8 cellular contexts compared by ENCODE assay signal in the genomic region with DNA sequence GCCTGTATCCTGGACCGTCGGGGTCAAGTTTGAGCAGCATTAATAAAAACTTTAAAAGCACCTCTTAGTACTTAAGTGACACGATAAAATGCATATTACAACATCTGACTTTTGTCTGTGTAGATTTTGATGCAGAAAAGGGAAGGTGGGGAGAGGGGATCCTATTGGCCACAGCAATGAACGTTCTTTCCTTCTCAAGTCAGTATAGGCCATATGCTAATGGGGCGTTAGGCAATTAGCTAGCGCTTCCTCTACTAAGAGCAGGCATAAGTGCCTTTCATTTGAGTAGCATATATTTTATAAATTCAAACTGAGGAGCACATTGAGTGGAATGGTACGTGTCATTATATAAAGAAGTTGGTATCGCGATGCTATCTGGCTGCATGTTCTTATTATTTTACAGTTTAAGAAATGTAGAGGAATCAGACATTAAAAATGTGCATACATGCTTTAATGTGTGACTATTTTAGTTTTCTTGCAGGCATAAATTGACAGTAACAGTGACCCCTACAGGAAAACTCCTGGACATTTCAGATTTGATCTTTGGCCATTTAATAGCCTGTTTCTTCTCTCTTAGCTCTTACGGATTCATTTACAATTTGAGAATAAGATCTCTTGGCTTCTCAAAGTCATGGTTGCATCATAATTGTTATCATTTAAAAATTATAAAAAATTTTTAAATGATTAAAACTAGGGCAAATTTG. TPM values are rescaled to one million over a fixed set of nuclear protein-coding genes. Genes with fewer than 3 reads are reported as not detected.
A peak's percentile ranks its signal among the peaks of the same experiment; 100 is the strongest.
DNase-seq lines count a peak whose midpoint lies in the region; TF ChIP-seq lines count a peak whose summit lies in the region.

No MANE protein-coding gene starts in this region.

- BruUV-seq in Calu3 (replicated peaks; lab: Mats Ljungman, UMichigan): no TSS peak

- H3K27me3 ChIP-seq in mucosa of rectum (ENCODE audit: control insufficient read depth in 2 of 2, insufficient read depth in 2 of 2, low read length in 2 of 2): peaks cover 0 to 5% of the 10 kb centered on the region in 2 donors

- H3K27ac Mint-ChIP-seq in Calu3 (ENCODE audit: unreplicated experiment): no peak overlapping the region
- no peak overlapping the region for H3K27ac Mint-ChIP-seq in dendritic cell treated with granulocyte-macrophage colony-stimulating factor and Interleukin-4, amounts not matched to agents 40 ng/mL and 50 ng/mL, for 4 days

- no peaks in the 10 kb centered on the region for H3K4me1 Mint-ChIP-seq in Calu3 (ENCODE audit: low read depth, unreplicated experiment)
- H3K4me1 Mint-ChIP-seq in dendritic cell treated with granulocyte-macrophage colony-stimulating factor and Interleukin-4, amounts not matched to agents 40 ng/mL and 50 ng/mL, for 4 days (ENCODE audit: low read depth): peaks cover 22% of the 10 kb centered on the region

- no peak for TF ChIP-seq CTCF in Calu3 (IDR thresholded peaks at IDR 0.05; ENCODE audit: unreplicated experiment)

- DNase-seq in Calu3: no peak
- DNase-seq in NCI-H2029 (lab: John Stamatoyannopoulos, UW): peak; percentile 63
- DNase-seq in effector CD4-positive, alpha-beta T cell: no peak
- DNase-seq in D341Med (ENCODE audit: low spot score): no peak
- DNase-seq in globus pallidus (ENCODE audit: low spot score): no peak
- DNase-seq in activated CD4-positive, alpha-beta T cell treated with anti-CD3 and anti-CD28 coated beads for 1 hour: no peak

- no peaks in the 10 kb centered on the region for H3K9me3 ChIP-seq in mucosa of rectum (ENCODE audit: control insufficient read depth in 2 of 2, low read length in 2 of 2)

- peak overlapping the region; percentile 66 to 78 for H3K4me3 ChIP-seq in mucosa of rectum (ENCODE audit: low read length in 2 of 2)

- peak overlapping the region; percentile 77 for H3K4me3 Mint-ChIP-seq in Calu3 (ENCODE audit: low read depth, unreplicated experiment)
- H3K4me3 Mint-ChIP-seq in dendritic cell treated with granulocyte-macrophage colony-stimulating factor and Interleukin-4, amounts not matched to agents 40 ng/mL and 50 ng/mL, for 4 days: peak overlapping the region; percentile 71

- H3K9ac ChIP-seq in mucosa of rectum (ENCODE audit: low read depth in 1 of 2, low read length in 2 of 2): peak overlapping the region in 1 of 2 donors; percentile 83

- H3K9me3 Mint-ChIP-seq in Calu3 (ENCODE audit: low read depth, unreplicated experiment): no peaks in the 10 kb centered on the region
- no peaks in the 10 kb centered on the region for H3K9me3 Mint-ChIP-seq in dendritic cell treated with granulocyte-macrophage colony-stimulating factor and Interleukin-4, amounts not matched to agents 40 ng/mL and 50 ng/mL, for 4 days

- H3K27ac ChIP-seq in mucosa of rectum (ENCODE audit: low read depth in 2 of 2, low read length in 2 of 2): peak overlapping the region; percentile 72 to 80

- no peaks in the 10 kb centered on the region for H3K36me3 ChIP-seq in mucosa of rectum (ENCODE audit: control insufficient read depth in 2 of 2, insufficient read depth in 2 of 2, low read length in 2 of 2)

- intact Hi-C loops in Calu3 (cut with micrococcal nuclease; ENCODE audit: unreplicated experiment): loop anchor here (5.0 kb wide), 3 partner anchors 62 to 192 kb away; no protein-coding TSS in a partner anchor
- intact Hi-C loops in dendritic cell treated with granulocyte-macrophage colony-stimulating factor and Interleukin-4, amounts not matched to agents 40 ng/mL and 50 ng/mL, for 4 days (cut with micrococcal nuclease): no loop called here

- H3K27me3 Mint-ChIP-seq in Calu3 (ENCODE audit: unreplicated experiment): peaks cover 20% of the 10 kb centered on the region
- peaks cover 55% of the 10 kb centered on the region for H3K27me3 Mint-ChIP-seq in dendritic cell treated with granulocyte-macrophage colony-stimulating factor and Interleukin-4, amounts not matched to agents 40 ng/mL and 50 ng/mL, for 4 days

- H3K36me3 Mint-ChIP-seq in Calu3 (ENCODE audit: insufficient read depth, unreplicated experiment): peaks cover 16% of the 10 kb centered on the region
- no peaks in the 10 kb centered on the region for H3K36me3 Mint-ChIP-seq in dendritic cell treated with granulocyte-macrophage colony-stimulating factor and Interleukin-4, amounts not matched to agents 40 ng/mL and 50 ng/mL, for 4 days (ENCODE audit: low read depth)

- H3K4me1 ChIP-seq in mucosa of rectum (ENCODE audit: control insufficient read depth in 2 of 2, insufficient read depth in 2 of 2, low read length in 2 of 2): peaks cover 5 to 8% of the 10 kb centered on the region in 2 donors

- CTCF ChIA-PET in Calu3 (lab: Charles Lee): interaction anchor here (1.0 to 1.8 kb wide), 3 partner anchors 60 to 215 kb away, joined by 3 to 6 read pairs (median 5); no protein-coding TSS in a partner anchor

RNA-seq across cellular contexts. Expression of a gene that starts 1.1 kb away (rescaled TPM):
- total RNA-seq in Calu3 (2022): 0.15 TPM in 1 of 2 replicates, not detected in the other
